ENCODE assay signal across 8 cellular contexts in the genomic region with DNA sequence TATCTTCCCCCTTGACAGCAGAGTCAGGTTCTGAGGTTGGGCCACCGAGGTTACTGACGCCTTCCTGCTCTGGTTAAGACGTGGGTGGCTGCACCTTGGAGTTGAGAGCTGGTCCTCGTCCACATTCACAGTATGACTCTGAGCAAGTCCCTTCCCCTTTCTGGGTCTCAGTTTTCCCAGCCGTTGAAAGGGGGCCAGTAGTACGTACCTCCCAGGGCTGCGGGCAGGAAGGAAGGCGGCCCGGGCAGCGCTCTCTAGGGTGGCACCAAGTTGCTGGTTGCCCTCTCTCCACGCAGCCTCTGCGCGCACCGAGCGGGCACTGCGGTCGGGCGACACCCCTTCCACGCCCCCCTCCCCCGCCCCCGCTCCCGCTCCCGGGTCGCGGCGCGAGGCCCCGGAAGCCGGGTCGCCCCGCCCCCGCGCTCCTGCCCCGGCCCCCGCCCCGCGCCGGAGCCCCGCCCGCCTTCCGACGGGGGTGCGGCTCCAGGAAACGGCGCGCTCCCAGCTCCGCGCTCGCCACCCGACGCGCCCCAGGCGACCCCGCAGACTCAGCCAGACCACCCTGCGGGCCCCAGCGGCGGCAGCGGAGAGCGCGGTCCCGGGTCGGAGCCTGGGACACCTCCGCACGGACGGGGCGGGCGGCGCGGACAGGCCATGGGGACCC. TPM values are rescaled to one million over a fixed set of nuclear protein-coding genes. Genes with fewer than 3 reads are reported as not detected.
A peak's percentile ranks its signal among the peaks of the same experiment; 100 is the strongest.
DNase-seq lines count a peak whose midpoint lies in the region; ATAC-seq and TF ChIP-seq lines count a peak whose summit lies in the region.

Gene EHBP1L1 (plus strand): TSS at position 486 of the 664 bp plus-strand sequence. CDS start 250 bp downstream, outside the sequence.

- no peak for DNase-seq in BJ (ENCODE audit: low read depth)
- DNase-seq in GM23338 (ENCODE audit: low spot score): peak; percentile 63
- peak; percentile 83 for DNase-seq in OCI-LY7 (ENCODE audit: low spot score)
- DNase-seq in activated T-cell treated with anti-CD3 and anti-CD28 coated beads, Interleukin-2, amount 50 U/mL, for 1 hour: peak; percentile 82
- DNase-seq in esophagus squamous epithelium (lab: John Stamatoyannopoulos, UW): no peak
- no peak for DNase-seq in suprapubic skin (ENCODE audit: low spot score in 2 of 2)
- no peak for DNase-seq in NCI-H2029 treated with DMSO at 0.1 percent for 48 hours (lab: John Stamatoyannopoulos, UW)

- H3K36me3 ChIP-seq in BJ (ENCODE audit: control insufficient read depth, insufficient read depth, low read length) (peaks cover 20% of the 10 kb centered on the region), GM23338 (ENCODE audit: insufficient read depth) (no peaks in the 10 kb centered on the region), OCI-LY7 (ENCODE audit: insufficient read depth, low read length) (peaks cover 18% of the 10 kb centered on the region), esophagus squamous epithelium (peaks cover 13 to 30% (median 13%) of the 10 kb centered on the region in 3 donors), suprapubic skin (peaks cover 19% of the 10 kb centered on the region)

- TF ChIP-seq POLR2A in esophagus squamous epithelium (IDR thresholded peaks at IDR 0.05): peak in 1 of 4 donors; percentile 65
- no peak for TF ChIP-seq POLR2A in suprapubic skin (IDR thresholded peaks at IDR 0.05)

- peaks cover 32% of the 10 kb centered on the region for H3F3A ChIP-seq in GM23338 (replicated peaks; ENCODE audit: low read depth)

- H3K4me3 ChIP-seq in BJ (ENCODE audit: low read depth, low read length) (peak within 1 kb of the TSS; percentile 74), GM23338 (peak within 1 kb of the TSS; percentile 57), OCI-LY7 (ENCODE audit: low read depth, low read length, poor library complexity, severe bottlenecking) (peak within 1 kb of the TSS; percentile 94), esophagus squamous epithelium (peak within 1 kb of the TSS; percentile 80 to 92 (median 84)), suprapubic skin (peak within 1 kb of the TSS; percentile 94)

- H4K20me1 ChIP-seq in GM23338 (replicated peaks; ENCODE audit: insufficient read depth) (peaks cover 10% of the 10 kb centered on the region), OCI-LY7 (ENCODE audit: insufficient read depth, low read length) (peaks cover 7% of the 10 kb centered on the region; the same call in 1 of the 2 replicates)

- no peak for TF ChIP-seq CTCF in BJ (IDR thresholded peaks at IDR 0.05; ENCODE audit: insufficient read depth, low read depth, low read length)
- no peak for TF ChIP-seq CTCF in GM23338 (conservative IDR thresholded peaks at IDR 0.05; ENCODE audit: low read depth in 2 of 2)
- no peak for TF ChIP-seq CTCF in OCI-LY7 (conservative IDR thresholded peaks at IDR 0.05; ENCODE audit: low read length)
- TF ChIP-seq CTCF in esophagus squamous epithelium (IDR thresholded peaks at IDR 0.05): no peak
- no peak for TF ChIP-seq CTCF in nephron (IDR thresholded peaks at IDR 0.05; ENCODE audit: unreplicated experiment in 3 of 3)
- TF ChIP-seq CTCF in suprapubic skin (IDR thresholded peaks at IDR 0.05): no peak

- intact Hi-C loops in OCI-LY7 (cut with micrococcal nuclease; ENCODE audit: unreplicated experiment): loop anchor here (2.0 to 10.0 kb wide), 2 partner anchors 63 to 721 kb away; partner anchors contain the start of gene SIPA1
- intact Hi-C loops in esophagus squamous epithelium (cut with DNase I): no loop called here

- H3K4me3 Mint-ChIP-seq in GM23338 (peak within 1 kb of the TSS; percentile 77), nephron (peak within 1 kb of the TSS; percentile 82 to 90 (median 88))

- H3K36me3 Mint-ChIP-seq in GM23338 (ENCODE audit: low read depth) (peaks cover 9% of the 10 kb centered on the region), nephron (ENCODE audit: low read depth) (no peaks in the 10 kb centered on the region)

- H3K4me1 Mint-ChIP-seq in GM23338 (peaks cover 42% of the 10 kb centered on the region), nephron (peaks cover 51% of the 10 kb centered on the region)

- H3K27ac ChIP-seq in GM23338 (ENCODE audit: low read depth) (no peak within 1 kb of the TSS), OCI-LY7 (ENCODE audit: low read depth, low read length, poor library complexity, severe bottlenecking) (peak within 1 kb of the TSS; percentile 84), esophagus squamous epithelium (peak within 1 kb of the TSS; percentile 96 to 99 (median 98)), suprapubic skin (peak within 1 kb of the TSS; percentile 89)

- H3K9me3 ChIP-seq in OCI-LY7 (ENCODE audit: low read length): no peaks in the 10 kb centered on the region
- H3K9me3 ChIP-seq in esophagus squamous epithelium: no peaks in the 10 kb centered on the region
- H3K9me3 ChIP-seq in suprapubic skin: no peaks in the 10 kb centered on the region

- H3K4me2 ChIP-seq in GM23338 (peak within 1 kb of the TSS; percentile 82), OCI-LY7 (ENCODE audit: low read length) (peak within 1 kb of the TSS; percentile 94)

- H2AFZ ChIP-seq in GM23338 (peak within 1 kb of the TSS; percentile 85; the same call in 1 of the 2 replicates), OCI-LY7 (ENCODE audit: low read length) (no peak within 1 kb of the TSS)

- no peak within 1 kb of the TSS for H3K27ac Mint-ChIP-seq in GM23338
- H3K27ac Mint-ChIP-seq in nephron: peak within 1 kb of the TSS; percentile 75 to 83 (median 76)

- no peak for TF ChIP-seq EP300 in suprapubic skin (IDR thresholded peaks at IDR 0.05)

- no peaks in the 10 kb centered on the region for H3K9me2 ChIP-seq in GM23338 (ENCODE audit: insufficient read depth)
- no peaks in the 10 kb centered on the region for H3K9me2 ChIP-seq in OCI-LY7 (ENCODE audit: insufficient read depth, low read length)

- H3K4me1 ChIP-seq in GM23338 (ENCODE audit: insufficient read depth): peaks cover 23% of the 10 kb centered on the region
- peaks cover 55% of the 10 kb centered on the region for H3K4me1 ChIP-seq in OCI-LY7 (ENCODE audit: insufficient read depth, low read length, poor library complexity, severe bottlenecking)
- H3K4me1 ChIP-seq in esophagus squamous epithelium: peaks cover 48 to 90% (median 62%) of the 10 kb centered on the region in 3 donors
- peaks cover 74% of the 10 kb centered on the region for H3K4me1 ChIP-seq in suprapubic skin

- H3K27me3 Mint-ChIP-seq in GM23338 (ENCODE audit: insufficient read depth, low read depth, poor library complexity) (peaks cover 43% of the 10 kb centered on the region), nephron (ENCODE audit: low read depth) (peaks cover 3% of the 10 kb centered on the region)

- peak; percentile 2; the same call in 2 of the 3 replicates for ATAC-seq in GM23338

- POLR2A ChIA-PET in BJ (lab: Charles Lee) (interaction anchor here (0.6 kb wide), 1 partner anchor 20 kb away, joined by 3 read pairs; no protein-coding TSS in a partner anchor), OCI-LY7 (lab: Charles Lee) (interaction anchor here (0.7 to 2.7 kb wide), 3 partner anchors 12 to 77 kb away, joined by 3 to 17 read pairs (median 4); partner anchors contain the start of gene MALAT1)

- H3K79me2 ChIP-seq in GM23338 (replicated peaks; ENCODE audit: insufficient read depth) (peaks cover 5% of the 10 kb centered on the region), OCI-LY7 (ENCODE audit: insufficient read depth, low read depth, low read length) (peaks cover 25% of the 10 kb centered on the region)

- H3K9me3 Mint-ChIP-seq in GM23338: no peaks in the 10 kb centered on the region
- H3K9me3 Mint-ChIP-seq in nephron: no peaks in the 10 kb centered on the region

- no TSS peak for BruUV-seq in OCI-LY7 (replicated peaks; lab: Mats Ljungman, UMichigan)

- H3K27me3 ChIP-seq in BJ (ENCODE audit: control insufficient read depth, insufficient read depth, low read length): no peaks in the 10 kb centered on the region
- peaks cover 43% of the 10 kb centered on the region for H3K27me3 ChIP-seq in GM23338 (ENCODE audit: insufficient read depth)
- H3K27me3 ChIP-seq in esophagus squamous epithelium: no peaks in the 10 kb centered on the region
- H3K27me3 ChIP-seq in suprapubic skin: no peaks in the 10 kb centered on the region

- CTCF ChIA-PET in BJ (lab: Yijun Ruan, JAX): interaction anchor here (0.6 to 3.9 kb wide), 9 partner anchors 10 to 242 kb away, joined by 3 to 25 read pairs (median 5); partner anchors contain the start of gene KCNK7
- CTCF ChIA-PET in OCI-LY7 (lab: Charles Lee; ENCODE audit: unreplicated experiment): interaction anchor here (1.1 kb wide), 1 partner anchor 12 kb away, joined by 3 read pairs; no protein-coding TSS in a partner anchor

- 6% methylated on average over 5 of the region's 69 CpGs; no CpG with 5 or more reads in 1 of the 2 donors for WGBS in esophagus squamous epithelium, 2 donors
- WGBS in suprapubic skin: 3% methylated on average over 6 of the region's 69 CpGs

TF ChIP-seq in GM23338, 12 proteins besides CTCF, POLR2A, EP300 and RAD21 (continues in another document):
- no peak for TF ChIP-seq CREB1 (CRISPR knock-in tag; IDR thresholded peaks at IDR 0.05; ENCODE audit: low read depth)
- no peak for TF ChIP-seq STAT1 (IDR thresholded peaks at IDR 0.05; ENCODE audit: unreplicated experiment)
- no peak for TF ChIP-seq NANOG (IDR thresholded peaks at IDR 0.05; ENCODE audit: borderline replicate concordance)
- TF ChIP-seq, protein P1, sequence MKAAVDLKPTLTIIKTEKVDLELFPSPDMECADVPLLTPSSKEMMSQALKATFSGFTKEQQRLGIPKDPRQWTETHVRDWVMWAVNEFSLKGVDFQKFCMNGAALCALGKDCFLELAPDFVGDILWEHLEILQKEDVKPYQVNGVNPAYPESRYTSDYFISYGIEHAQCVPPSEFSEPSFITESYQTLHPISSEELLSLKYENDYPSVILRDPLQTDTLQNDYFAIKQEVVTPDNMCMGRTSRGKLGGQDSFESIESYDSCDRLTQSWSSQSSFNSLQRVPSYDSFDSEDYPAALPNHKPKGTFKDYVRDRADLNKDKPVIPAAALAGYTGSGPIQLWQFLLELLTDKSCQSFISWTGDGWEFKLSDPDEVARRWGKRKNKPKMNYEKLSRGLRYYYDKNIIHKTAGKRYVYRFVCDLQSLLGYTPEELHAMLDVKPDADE (IDR thresholded peaks at IDR 0.05): no peak
- no peak for TF ChIP-seq EZH2 (IDR thresholded peaks at IDR 0.05; ENCODE audit: low read depth, unreplicated experiment)
- no peak for TF ChIP-seq ZNF114 (CRISPR knock-in tag; IDR thresholded peaks at IDR 0.05)

RNA-seq across cellular contexts. Expression of gene EHBP1L1, which starts in this region (rescaled TPM):
- polyA plus RNA-seq in BJ (2011; rRNA removed) (17.9 and 30.9 TPM in 2 replicates), GM23338 (2016; fragmentation: Nextera tagmentation; extraction: Ambion mirVana) (1.4 and 2.9 TPM in 2 replicates)
- polyA minus RNA-seq in BJ (2011; rRNA and poly(A)+ RNA removed): 28.1 and 30.8 TPM in 2 replicates
- 10.9 and 12.6 TPM in 2 replicates for total RNA-seq in GM23338 (2014; rRNA removed; shearing (Covaris generic))
- total RNA-seq in OCI-LY7 (2014; rRNA removed; shearing (Covaris generic)): 59.6 and 59.7 TPM in 2 replicates
- total RNA-seq in OCI-LY7 (2022) (71.6 and 80.3 TPM in 2 replicates), esophagus squamous epithelium (100 to 1,000 TPM in 1 of 4 donors, 10 to 100 TPM in 3; 46.5 to 101 (median 87.4) TPM), suprapubic skin (100 to 1,000 TPM in 1 of 4 donors, 10 to 100 TPM in 3; 40.3 to 150 (median 56.2) TPM)

Comparison
In these comparisons a context has a peak if more than half of its experiments do, and no peak if none do; other contexts are left out.
1. DNase-seq: peak in GM23338 (single experiment), OCI-LY7 (single experiment) and activated T-cell treated with anti-CD3 and anti-CD28 coated beads, Interleukin-2, amount 50 U/mL, for 1 hour (single experiment); none in BJ (single experiment), esophagus squamous epithelium (single experiment), suprapubic skin (0 of 2) and NCI-H2029 treated with DMSO at 0.1 percent for 48 hours (single experiment).
2. Peak in every context shown above with its lines, with median percentiles within 50 percentile points of each other: H3K4me3 ChIP-seq.